Comparison of ENCODE assay signal across 1 cellular context in genomic region chr6:102204336-102204735, GRCh38.
TF ChIP-seq lines count a peak whose summit lies in the region.

No MANE protein-coding gene starts in this region.

TF ChIP-seq in GM23338, 12 proteins besides CTCF, POLR2A, EP300 and RAD21 (continued from another document):
- TF ChIP-seq ZNF462 (CRISPR knock-in tag; IDR thresholded peaks at IDR 0.05) = no peak
- no peak for TF ChIP-seq STAT1 (IDR thresholded peaks at IDR 0.05; ENCODE audit: unreplicated experiment)
- no peak for TF ChIP-seq EZH2phosphoT487 (IDR thresholded peaks at IDR 0.05; ENCODE audit: unreplicated experiment)
- TF ChIP-seq JUNB (IDR thresholded peaks at IDR 0.05; ENCODE audit: unreplicated experiment) = no peak
- TF ChIP-seq ZNF114 (CRISPR knock-in tag; IDR thresholded peaks at IDR 0.05) = no peak
- no peak for TF ChIP-seq CREB1 (CRISPR knock-in tag; IDR thresholded peaks at IDR 0.05; ENCODE audit: low read depth)
- TF ChIP-seq ZNF331 (CRISPR knock-in tag; IDR thresholded peaks at IDR 0.05; ENCODE audit: low read depth) = no peak
- TF ChIP-seq NANOG (IDR thresholded peaks at IDR 0.05; ENCODE audit: borderline replicate concordance) = no peak
- TF ChIP-seq ETS1 (IDR thresholded peaks at IDR 0.05) = no peak
- no peak for TF ChIP-seq EZH2 (IDR thresholded peaks at IDR 0.05; ENCODE audit: low read depth, unreplicated experiment)
